Comparison of ENCODE assay signal across 18 cellular contexts in the genomic region with DNA sequence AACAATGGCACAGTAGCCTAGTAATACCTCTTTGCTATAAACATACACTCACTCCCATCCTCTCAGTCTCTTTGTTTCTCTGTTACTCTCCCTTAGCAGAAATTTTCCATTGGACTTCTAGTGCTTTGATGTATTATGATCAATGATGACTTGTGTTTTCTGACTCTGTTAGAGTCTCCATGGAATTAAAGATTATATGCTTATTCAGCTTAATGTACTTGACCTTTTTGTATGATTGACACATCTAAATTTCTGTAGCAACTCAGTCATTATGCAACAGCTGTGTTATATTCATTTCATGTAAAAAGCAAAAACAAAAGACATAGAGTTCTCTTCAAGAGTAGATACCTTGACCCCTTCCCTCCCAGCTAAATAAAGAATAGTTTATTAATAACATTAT.
DNase-seq lines count a peak whose midpoint lies in the region; ATAC-seq, FAIRE-seq and TF ChIP-seq lines count a peak whose summit lies in the region.
"Had no signal": no experiment of that assay in that cellular context is flagged by ENCODE, and none has a peak within 500 bp of the region (broad histone marks: within the 10 kb centered on the region; RNA-seq: fewer than 3 reads in every experiment).

No MANE protein-coding gene starts in this region.

- H3K56ac ChIP-seq in IMR-90 (ENCODE audit: extremely low read depth, insufficient read depth, low read length), result no peak overlapping the region

- H2AFZ ChIP-seq in HepG2 (ENCODE audit: low read length) (no peak overlapping the region), IMR-90 (replicated peaks; ENCODE audit: low read length, poor library complexity) (no peak overlapping the region)
- H2AFZ ChIP-seq: GM23338 had no signal

- no peak for TF ChIP-seq RAD21 in HepG2 (CRISPR knock-in tag; IDR thresholded peaks at IDR 0.05)
- no peak for TF ChIP-seq RAD21 in IMR-90 (IDR thresholded peaks at IDR 0.05; ENCODE audit: low read length)

- no peak overlapping the region for H3K4ac ChIP-seq in IMR-90 (ENCODE audit: low read depth, low read length)

- in situ Hi-C loops in HepG2 (cut with HindIII; ENCODE audit: extremely low pct_ligation_motif_present, low pct_unique_long_range_greater_than_20kb), result no loop called here
- in situ Hi-C loops in IMR-90 (cut with MboI; ENCODE audit: low sequenced_read_pairs), result no loop called here
- in situ Hi-C loops in HAP-1 (cut with MboI; ENCODE audit: low sequenced_read_pairs), result no loop called here

- no peak overlapping the region for H2BK120ac ChIP-seq in IMR-90 (ENCODE audit: low read depth, low read length)

- no peaks in the 10 kb centered on the region for H3K79me1 ChIP-seq in IMR-90 (ENCODE audit: low read depth in 1 of 2, low read length in 2 of 2)

- H2AK9ac ChIP-seq in IMR-90 (replicated peaks; ENCODE audit: low read depth, low read length, poor library complexity), result no peak overlapping the region

- intact Hi-C loops in HepG2 (cut with micrococcal nuclease; ENCODE audit: unreplicated experiment) (no loop called here), right lobe of liver (cut with DNase I) (no loop called here), IMR-90 (cut with micrococcal nuclease) (no loop called here)

- DNase-seq in HepG2 (ENCODE audit: low spot score) (no peak), right lobe of liver (no peak), IMR-90 (no peak), retinal pigment epithelial cell (ENCODE audit: low read depth) (peak; percentile 3), HAP-1 (ENCODE audit: low spot score in 2 of 2) (no peak)
- DNase-seq: CD4-positive, CD25-positive, alpha-beta regulatory T cell; CD8-positive, alpha-beta T cell; DMS 273 treated with DMSO at 0.1 percent for 48 hours; DND-41; H9 had no signal

- H3K9me1 ChIP-seq in IMR-90 (ENCODE audit: insufficient read depth, low read length), result no peaks in the 10 kb centered on the region

- H3K23ac ChIP-seq in IMR-90 (ENCODE audit: low read depth, low read length), result no peak overlapping the region

- POLR2A ChIA-PET in HepG2 (lab: Yijun Ruan, JAX) (no interaction called here), IMR-90 (lab: Charles Lee; ENCODE audit: unreplicated experiment) (no interaction called here)

- TF ChIP-seq CTCF in HepG2 (CRISPR knock-in tag; IDR thresholded peaks at IDR 0.05) (no peak), right lobe of liver (IDR thresholded peaks at IDR 0.05) (no peak), IMR-90 (conservative IDR thresholded peaks at IDR 0.05; ENCODE audit: low read depth, low read length) (no peak), retinal pigment epithelial cell (conservative IDR thresholded peaks at IDR 0.05; ENCODE audit: low read depth, low read length) (no peak)

- no peak overlapping the region for H2AK5ac ChIP-seq in IMR-90 (ENCODE audit: low read depth, low read length)

- H4K91ac ChIP-seq in IMR-90 (ENCODE audit: insufficient read depth, low read depth, low read length), result no peak overlapping the region

- H3K27me3 ChIP-seq in HepG2 (ENCODE audit: control insufficient read depth in 1 of 2, insufficient read depth in 2 of 2, low read length in 2 of 2) (no peaks in the 10 kb centered on the region), right lobe of liver (no peaks in the 10 kb centered on the region), IMR-90 (ENCODE audit: control insufficient read depth, insufficient read depth, low read length) (no peaks in the 10 kb centered on the region), HAP-1 (ENCODE audit: low read depth) (no peaks in the 10 kb centered on the region)
- H3K27me3 ChIP-seq: BLaER1 had no signal

- ATAC-seq in HepG2 (no peak), right lobe of liver (no peak), IMR-90 (ENCODE audit: low read depth) (no peak), GM21723 (IDR thresholded peaks at IDR 0.05; ENCODE audit: unreplicated experiment) (no peak)
- ATAC-seq: CD8-positive, alpha-beta T cell; GM12878; GM23338 had no signal

- no peak overlapping the region for H2BK20ac ChIP-seq in IMR-90 (ENCODE audit: low read depth, low read length)

- BruUV-seq in HepG2 (replicated peaks; lab: Mats Ljungman, UMichigan) (no TSS peak), IMR-90 (replicated peaks; lab: Mats Ljungman, UMichigan) (no TSS peak)

- H3K9me3 ChIP-seq in HepG2 (ENCODE audit: low read length) (no peaks in the 10 kb centered on the region), right lobe of liver (no peaks in the 10 kb centered on the region), IMR-90 (ENCODE audit: control insufficient read depth, insufficient read depth, low read length) (no peaks in the 10 kb centered on the region), HAP-1 (no peaks in the 10 kb centered on the region)
- H3K9me3 ChIP-seq: BLaER1 had no signal

- H2BK15ac ChIP-seq in IMR-90 (ENCODE audit: low read depth, low read length), result no peak overlapping the region

- H3K4me3 ChIP-seq in HepG2 (replicated peaks in 1 of 3; ENCODE audit: insufficient read depth in 1 of 3, low read depth in 2 of 3, low read length in 3 of 3) (no peak overlapping the region), right lobe of liver (no peak overlapping the region), IMR-90 (ENCODE audit: insufficient read depth, low read depth, low read length) (no peak overlapping the region), retinal pigment epithelial cell (ENCODE audit: low read length) (no peak overlapping the region), HAP-1 (no peak overlapping the region)
- H3K4me3 ChIP-seq: BLaER1, GM12878, GM23338 had no signal

- H2BK5ac ChIP-seq in IMR-90 (ENCODE audit: low read depth, low read length, poor library complexity, severe bottlenecking), result no peak overlapping the region

- H3K18ac ChIP-seq in IMR-90 (ENCODE audit: low read depth, low read length), result no peak overlapping the region

- CTCF ChIA-PET in HepG2 (lab: Yijun Ruan, JAX; ENCODE audit: low intra/inter-chr PET ratio, low total read pairs) (no interaction called here), IMR-90 (lab: Yijun Ruan, JAX) (no interaction called here)

- H3K4me1 ChIP-seq in HepG2 (ENCODE audit: insufficient read depth, low read length) (no peaks in the 10 kb centered on the region), right lobe of liver (no peaks in the 10 kb centered on the region), IMR-90 (ENCODE audit: control insufficient read depth, insufficient read depth, low read length) (no peaks in the 10 kb centered on the region), HAP-1 (peaks cover 7% of the 10 kb centered on the region; the same call in 1 of the 2 replicates)
- H3K4me1 ChIP-seq: BLaER1 had no signal

- H3K4me2 ChIP-seq in HepG2 (ENCODE audit: low read depth, low read length), result no peak overlapping the region
- no peak overlapping the region for H3K4me2 ChIP-seq in IMR-90 (ENCODE audit: low read depth, low read length)
- H3K4me2 ChIP-seq: BLaER1, GM23338 had no signal

- no peak overlapping the region for H3K27ac ChIP-seq in HepG2 (ENCODE audit: extremely low read length, insufficient read depth, low read length)
- no peak overlapping the region for H3K27ac ChIP-seq in right lobe of liver
- no peak overlapping the region for H3K27ac ChIP-seq in IMR-90 (ENCODE audit: insufficient read depth, low read length)
- H3K27ac ChIP-seq: BLaER1, C4-2B had no signal

- no peaks in the 10 kb centered on the region for H3K36me3 ChIP-seq in HepG2 (replicated peaks in 1 of 2; ENCODE audit: control insufficient read depth in 1 of 2, insufficient read depth in 2 of 2, low read length in 2 of 2)
- no peaks in the 10 kb centered on the region for H3K36me3 ChIP-seq in right lobe of liver
- no peaks in the 10 kb centered on the region for H3K36me3 ChIP-seq in IMR-90 (ENCODE audit: control insufficient read depth, insufficient read depth, low read length)
- no peaks in the 10 kb centered on the region for H3K36me3 ChIP-seq in HAP-1 (replicated peaks)
- H3K36me3 ChIP-seq: BLaER1 had no signal

- H3K9ac ChIP-seq in HepG2 (ENCODE audit: insufficient read depth, low read depth, low read length), result no peak overlapping the region
- H3K9ac ChIP-seq in IMR-90 (ENCODE audit: low read depth, low read length), result no peak overlapping the region
- H3K9ac ChIP-seq: BLaER1 had no signal

- TF ChIP-seq POLR2A in HepG2 (IDR thresholded peaks at IDR 0.05; ENCODE audit: insufficient read depth in 1 of 2, low read depth in 2 of 2, low read length in 2 of 2), result no peak
- TF ChIP-seq POLR2A in right lobe of liver (IDR thresholded peaks at IDR 0.05), result no peak
- TF ChIP-seq POLR2A in IMR-90 (IDR thresholded peaks at IDR 0.05; ENCODE audit: low read depth, low read length), result no peak

- FAIRE-seq in HepG2 (lab: Jason Lieb, UNC), result no peak
- FAIRE-seq: D721Med, G401.6, GM12878, GM19239 had no signal

- no peaks in the 10 kb centered on the region for H3K79me2 ChIP-seq in HepG2 (ENCODE audit: insufficient read depth, low read length)

- dilution Hi-C loops in IMR-90 (cut with HindIII; ENCODE audit: low sequenced_read_pairs, unreplicated experiment), result no loop called here

- H4K8ac ChIP-seq in IMR-90 (ENCODE audit: low read depth in 2 of 2, low read length in 2 of 2), result no peak overlapping the region

- TF ChIP-seq EP300 in HepG2 (IDR thresholded peaks at IDR 0.05; ENCODE audit: low read depth in 2 of 2, low read length in 2 of 2) (no peak), HepG2 (CRISPR knock-in tag; IDR thresholded peaks at IDR 0.05; ENCODE audit: borderline replicate concordance) (no peak)

- no peak overlapping the region for H4K5ac ChIP-seq in IMR-90 (ENCODE audit: low read depth, low read length)

- no peaks in the 10 kb centered on the region for H4K20me1 ChIP-seq in HepG2 (ENCODE audit: insufficient read depth, low read length)
- H4K20me1 ChIP-seq in IMR-90 (ENCODE audit: insufficient read depth, low read length), result no peaks in the 10 kb centered on the region
- H4K20me1 ChIP-seq: BLaER1 had no signal

- H3K14ac ChIP-seq in IMR-90 (replicated peaks; ENCODE audit: low read depth, low read length), result no peak overlapping the region

TF ChIP-seq in HepG2, 621 proteins besides CTCF, POLR2A, EP300 and RAD21:
- TF ChIP-seq YY1 (IDR thresholded peaks at IDR 0.05; ENCODE audit: insufficient read depth, insufficient replicate concordance, low read depth, low read length), result no peak
- peak; percentile 82 to 83 for TF ChIP-seq MAFK (conservative IDR thresholded peaks at IDR 0.05 in 1 of 2, IDR thresholded peaks at IDR 0.05 in 1 of 2; ENCODE audit: low read length in 2 of 2)
- peak; percentile 83 for TF ChIP-seq MAFF (IDR thresholded peaks at IDR 0.05; ENCODE audit: low read depth, low read length)
- no peak for TF ChIP-seq ZIK1 (CRISPR knock-in tag; IDR thresholded peaks at IDR 0.05; ENCODE audit: borderline replicate concordance, low read depth)

TF ChIP-seq in IMR-90, 13 proteins besides CTCF, POLR2A, EP300 and RAD21 (continues in another document):
- no peak for TF ChIP-seq CHD1 (IDR thresholded peaks at IDR 0.05; ENCODE audit: low read depth, low read length)
- no peak for TF ChIP-seq MXI1 (IDR thresholded peaks at IDR 0.05; ENCODE audit: borderline replicate concordance, low read depth, low read length)
- TF ChIP-seq MAZ (IDR thresholded peaks at IDR 0.05; ENCODE audit: borderline replicate concordance, low read depth, low read length), result no peak
- no peak for TF ChIP-seq SMC3 (IDR thresholded peaks at IDR 0.05; ENCODE audit: low read depth, low read length)
- TF ChIP-seq MAFK (IDR thresholded peaks at IDR 0.05; ENCODE audit: low read depth, low read length), result peak; percentile 50
- no peak for TF ChIP-seq FOS (IDR thresholded peaks at IDR 0.05; ENCODE audit: low read depth, low read length)
